19 cellular contexts compared by ENCODE assay signal in the genomic region with DNA sequence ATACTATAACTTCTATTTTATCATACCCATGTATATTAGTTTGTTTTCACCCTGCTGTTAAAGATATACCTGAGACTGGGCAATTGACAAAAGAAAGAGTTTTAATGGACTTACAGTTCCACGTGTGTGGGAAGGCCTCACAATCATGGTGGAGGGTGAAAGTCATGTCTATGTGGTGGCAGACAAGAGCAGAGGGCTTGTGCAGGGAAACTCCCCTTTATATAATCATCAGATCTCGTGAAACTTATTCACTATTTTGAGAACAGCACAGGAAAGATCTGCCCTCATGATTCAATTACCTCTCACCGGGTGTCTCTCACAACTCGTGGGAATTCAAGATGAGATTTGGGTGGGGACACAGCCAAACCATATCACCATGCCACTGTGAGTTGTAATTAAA.
"Had no signal": no experiment of that assay in that cellular context is flagged by ENCODE, and none has a peak within 500 bp of the region (broad histone marks: within the 10 kb centered on the region; RNA-seq: fewer than 3 reads in every experiment).

No MANE protein-coding gene starts in this region.

- H3K27me3 Mint-ChIP-seq: naive thymus-derived CD8-positive, alpha-beta T cell; stimulated activated memory B cell treated with anti-CD40 and anti-IgM and Interleukin-4, amounts not matched to agents 10 μg/mL and 1 μg/mL and 100 μg/mL, for 72 hours; stimulated activated naive CD8-positive, alpha-beta T cell treated with anti-CD3 and anti-CD28 coated beads, Interleukin-15, Interleukin-2, amounts not matched to agents 100 ng/mL and 50 ng/mL, for 24 hours had no signal

- DNase-seq: erythroblast; foreskin melanocyte; head of caudate nucleus; hippocampal formation; kidney glomerular epithelial cell; mucosa of descending colon; naive thymus-derived CD8-positive, alpha-beta T cell; nucleus accumbens; ovary; right cardiac atrium; small intestine; stimulated activated CD4-positive, alpha-beta T cell treated with anti-CD3 and anti-CD28 coated beads, Interleukin-2, amount 100 ng/mL, for 48 hours; tibial artery; upper lobe of left lung had no signal

- H3K27ac Mint-ChIP-seq: neural progenitor cell; stimulated activated memory B cell treated with anti-CD40 and anti-IgM and Interleukin-4, amounts not matched to agents 10 μg/mL and 1 μg/mL and 100 μg/mL, for 72 hours; stimulated activated naive CD8-positive, alpha-beta T cell treated with anti-CD3 and anti-CD28 coated beads, Interleukin-15, Interleukin-2, amounts not matched to agents 100 ng/mL and 50 ng/mL, for 24 hours had no signal

- H3K4me3 ChIP-seq: mucosa of descending colon, neural progenitor cell, ovary, tibial artery, upper lobe of left lung, vagina had no signal

- ATAC-seq: mucosa of descending colon; naive thymus-derived CD8-positive, alpha-beta T cell; right cardiac atrium; stimulated activated memory B cell treated with anti-CD40 and anti-IgM and Interleukin-4, amounts not matched to agents 10 μg/mL and 1 μg/mL and 100 μg/mL, for 72 hours had no signal

- H3K4me3 Mint-ChIP-seq: naive thymus-derived CD8-positive, alpha-beta T cell; neural progenitor cell; stimulated activated memory B cell treated with anti-CD40 and anti-IgM and Interleukin-4, amounts not matched to agents 10 μg/mL and 1 μg/mL and 100 μg/mL, for 72 hours; stimulated activated naive CD8-positive, alpha-beta T cell treated with anti-CD3 and anti-CD28 coated beads, Interleukin-15, Interleukin-2, amounts not matched to agents 100 ng/mL and 50 ng/mL, for 24 hours had no signal

- H3K27me3 ChIP-seq: neural progenitor cell, ovary, tibial artery, upper lobe of left lung, vagina had no signal

- H3K9me3 Mint-ChIP-seq: naive thymus-derived CD8-positive, alpha-beta T cell; neural progenitor cell; stimulated activated memory B cell treated with anti-CD40 and anti-IgM and Interleukin-4, amounts not matched to agents 10 μg/mL and 1 μg/mL and 100 μg/mL, for 72 hours; stimulated activated naive CD8-positive, alpha-beta T cell treated with anti-CD3 and anti-CD28 coated beads, Interleukin-15, Interleukin-2, amounts not matched to agents 100 ng/mL and 50 ng/mL, for 24 hours had no signal

- FAIRE-seq: islet of Langerhans, small intestine had no signal

- H3K27ac ChIP-seq: neural progenitor cell, ovary, tibial artery, upper lobe of left lung, vagina had no signal
